ENCODE assay signal across 2 cellular contexts in genomic region chr15:88631464-88632028, GRCh38.
TF ChIP-seq lines count a peak whose summit lies in the region.

No MANE protein-coding gene starts in this region.

TF ChIP-seq in GM23338, 12 proteins besides CTCF, POLR2A, EP300 and RAD21:
- no peak for TF ChIP-seq EZH2phosphoT487 (IDR thresholded peaks at IDR 0.05; ENCODE audit: unreplicated experiment)
- TF ChIP-seq ZNF114 (CRISPR knock-in tag; IDR thresholded peaks at IDR 0.05): no peak

TF ChIP-seq in GM12878, 131 proteins besides CTCF, POLR2A, EP300 and RAD21:
- TF ChIP-seq TCF3 (IDR thresholded peaks at IDR 0.05; ENCODE audit: borderline replicate concordance, insufficient read depth, low read depth, low read length) (no peak), EED (IDR thresholded peaks at IDR 0.05; ENCODE audit: low read depth) (no peak), BCLAF1 (IDR thresholded peaks at IDR 0.05) (no peak), SMC3 (IDR thresholded peaks at IDR 0.05; ENCODE audit: borderline replicate concordance, low read length) (no peak), E4F1 (IDR thresholded peaks at IDR 0.05; ENCODE audit: borderline replicate concordance, partially characterized antibody) (no peak), MYC (IDR thresholded peaks at IDR 0.05; ENCODE audit: insufficient read depth, insufficient read length, insufficient replicate concordance, low read length, severe bottlenecking) (no peak), IRF4 (IDR thresholded peaks at IDR 0.05; ENCODE audit: low read depth, low read length) (no peak), HDGF (IDR thresholded peaks at IDR 0.05) (no peak), ATF7 (IDR thresholded peaks at IDR 0.05; ENCODE audit: low read depth) (no peak), ELK1 (IDR thresholded peaks at IDR 0.05; ENCODE audit: low read depth, low read length) (no peak), SIN3A (IDR thresholded peaks at IDR 0.05; ENCODE audit: low read depth, low read length) (no peak), ZBED1 (IDR thresholded peaks at IDR 0.05; ENCODE audit: borderline replicate concordance) (no peak), ZNF217 (IDR thresholded peaks at IDR 0.05) (no peak), MTA3 (IDR thresholded peaks at IDR 0.05; ENCODE audit: borderline replicate concordance, low read length) (no peak), HCFC1 (IDR thresholded peaks at IDR 0.05; ENCODE audit: low read length) (no peak), YBX1 (IDR thresholded peaks at IDR 0.05) (no peak), RFX5 (IDR thresholded peaks at IDR 0.05; ENCODE audit: low read depth, low read length) (no peak), LARP7 (IDR thresholded peaks at IDR 0.05) (no peak), TCF12 (IDR thresholded peaks at IDR 0.05; ENCODE audit: low read depth, low read length) (no peak)
